In genomic region chr1:150295476-150295875, GRCh38 we compare ENCODE assay signal across 15 cellular contexts. TPM values are rescaled to one million over a fixed set of nuclear protein-coding genes. Genes with fewer than 3 reads are reported as not detected.
A peak's percentile ranks its signal among the peaks of the same experiment; 100 is the strongest.
DNase-seq lines count a peak whose midpoint lies in the region; ATAC-seq lines count a peak whose summit lies in the region.
"Had no signal": no experiment of that assay in that cellular context is flagged by ENCODE, and none has a peak within 500 bp of the region (broad histone marks: within the 10 kb centered on the region; RNA-seq: fewer than 3 reads in every experiment).

No MANE protein-coding gene starts in this region.

- H3K36me3 Mint-ChIP-seq in activated naive CD8-positive, alpha-beta T cell, result peaks cover 8% of the 10 kb centered on the region
- H3K36me3 Mint-ChIP-seq in natural killer cell treated with Interleukin-12 subunit alpha and Interleukin-12 subunit beta and Interleukin-15 and Interleukin-18, amount 100 ng/mL, for 72 hours, result peaks cover 14% of the 10 kb centered on the region

- H3K27ac ChIP-seq in HUES64 (ENCODE audit: low read depth, low read length), result no peak overlapping the region
- H3K27ac ChIP-seq: 22Rv1, HL-60, left lung, thyroid gland had no signal

- peaks cover 6% of the 10 kb centered on the region; the same call in 1 of the 2 replicates for H3K4me1 ChIP-seq in HUES64 (ENCODE audit: insufficient read depth, low read length)

- WGBS in HUES64, result over 99% methylated on average over 2 of the region's 2 CpGs

- H3K36me3 ChIP-seq in HUES64 (ENCODE audit: insufficient read depth, low read length), result peaks cover 49% of the 10 kb centered on the region

- H3K27me3 Mint-ChIP-seq in activated naive CD8-positive, alpha-beta T cell, result no peaks in the 10 kb centered on the region
- H3K27me3 Mint-ChIP-seq in natural killer cell treated with Interleukin-12 subunit alpha and Interleukin-12 subunit beta and Interleukin-15 and Interleukin-18, amount 100 ng/mL, for 72 hours, result peaks cover 0 to under 1% of the 10 kb centered on the region in 2 donors

- H3K9me3 ChIP-seq in HUES64 (ENCODE audit: insufficient read depth, low read depth, low read length), result no peaks in the 10 kb centered on the region
- H3K9me3 ChIP-seq: left lung, thyroid gland had no signal

- no peak for ATAC-seq in natural killer cell treated with Interleukin-12 subunit alpha and Interleukin-12 subunit beta and Interleukin-15 and Interleukin-18, amount 100 ng/mL, for 72 hours
- no peak for ATAC-seq in HG03378 (IDR thresholded peaks at IDR 0.05; ENCODE audit: unreplicated experiment)
- ATAC-seq: left lung had no signal

- H3K4me3 ChIP-seq in HUES64 (ENCODE audit: low read length), result peak overlapping the region; percentile 14; the same call in 1 of the 2 replicates
- H3K4me3 ChIP-seq: thyroid gland had no signal

- no peaks in the 10 kb centered on the region for H3K27me3 ChIP-seq in HUES64 (ENCODE audit: insufficient read depth, low read length)
- H3K27me3 ChIP-seq: left lung, thyroid gland had no signal

- no peaks in the 10 kb centered on the region for H3K9me3 Mint-ChIP-seq in activated naive CD8-positive, alpha-beta T cell (ENCODE audit: low read depth)
- no peaks in the 10 kb centered on the region for H3K9me3 Mint-ChIP-seq in natural killer cell treated with Interleukin-12 subunit alpha and Interleukin-12 subunit beta and Interleukin-15 and Interleukin-18, amount 100 ng/mL, for 72 hours

- H3K4me3 Mint-ChIP-seq in activated naive CD8-positive, alpha-beta T cell, result peak overlapping the region; percentile 75
- H3K4me3 Mint-ChIP-seq in natural killer cell treated with Interleukin-12 subunit alpha and Interleukin-12 subunit beta and Interleukin-15 and Interleukin-18, amount 100 ng/mL, for 72 hours, result peak overlapping the region; percentile 34

- H3K4me1 Mint-ChIP-seq in activated naive CD8-positive, alpha-beta T cell (ENCODE audit: low read depth), result peaks cover 38% of the 10 kb centered on the region
- H3K4me1 Mint-ChIP-seq in natural killer cell treated with Interleukin-12 subunit alpha and Interleukin-12 subunit beta and Interleukin-15 and Interleukin-18, amount 100 ng/mL, for 72 hours (ENCODE audit: low read depth in 2 of 2), result peaks cover 20 to 24% of the 10 kb centered on the region in 2 donors

- peak; percentile 7 for DNase-seq in DMS53 (lab: John Stamatoyannopoulos, UW)
- no peak for DNase-seq in DMS53 treated with DMSO at 0.1 percent for 48 hours (lab: John Stamatoyannopoulos, UW; ENCODE audit: unreplicated experiment)
- no peak for DNase-seq in natural killer cell treated with Interleukin-12 subunit alpha and Interleukin-12 subunit beta and Interleukin-15 and Interleukin-18, amount 100 ng/mL, for 72 hours (ENCODE audit: low spot score)
- no peak for DNase-seq in kidney tubule cell (ENCODE audit: low spot score)
- no peak for DNase-seq in HuH-7.5 (ENCODE audit: low spot score)
- DNase-seq: left lung, NCI-H1105, NCI-H446, T1000 had no signal

- H3K27ac Mint-ChIP-seq in activated naive CD8-positive, alpha-beta T cell, result peak overlapping the region; percentile 81
- H3K27ac Mint-ChIP-seq in natural killer cell treated with Interleukin-12 subunit alpha and Interleukin-12 subunit beta and Interleukin-15 and Interleukin-18, amount 100 ng/mL, for 72 hours, result peak overlapping the region; percentile 1 to 9

- H3K9ac ChIP-seq in HUES64 (ENCODE audit: low read depth, low read length), result no peak overlapping the region

RNA-seq across cellular contexts. Expression of gene MRPS21, which starts 1.8 kb away (rescaled TPM):
- polyA plus RNA-seq in HUES64 (2013, experiment 1 of 2), result 91.5 TPM
- polyA plus RNA-seq in HUES64 (2013, experiment 2 of 2), result 87.9 TPM
- total RNA-seq in natural killer cell treated with Interleukin-12 subunit alpha and Interleukin-12 subunit beta and Interleukin-15 and Interleukin-18, amount 100 ng/mL, for 72 hours, result 10 to 100 TPM; 56.5 to 63.0 TPM

RNA-seq across cellular contexts. Expression of gene CIART, which starts 13.1 kb away (rescaled TPM):
- polyA plus RNA-seq in HUES64 (2013, experiment 1 of 2), result 7.2 TPM
- polyA plus RNA-seq in HUES64 (2013, experiment 2 of 2), result 8.2 TPM
- 10 to 100 TPM in 1 of 2 donors, 1 to 10 TPM in 1; 2.4 to 10.2 TPM for total RNA-seq in natural killer cell treated with Interleukin-12 subunit alpha and Interleukin-12 subunit beta and Interleukin-15 and Interleukin-18, amount 100 ng/mL, for 72 hours

RNA-seq across cellular contexts. Expression of gene C1orf54, which starts 22.9 kb away (rescaled TPM):
- polyA plus RNA-seq in HUES64 (2013, experiment 1 of 2), result 15.6 TPM
- 21.0 TPM for polyA plus RNA-seq in HUES64 (2013, experiment 2 of 2)
- under 1 TPM; 0.45 to 0.59 TPM for total RNA-seq in natural killer cell treated with Interleukin-12 subunit alpha and Interleukin-12 subunit beta and Interleukin-15 and Interleukin-18, amount 100 ng/mL, for 72 hours

RNA-seq across cellular contexts. Expression of gene PRPF3, which starts 25.9 kb away (rescaled TPM):
- 40.8 TPM for polyA plus RNA-seq in HUES64 (2013, experiment 1 of 2)
- polyA plus RNA-seq in HUES64 (2013, experiment 2 of 2), result 39.5 TPM
- 100 to 1,000 TPM; 136 to 154 TPM for total RNA-seq in natural killer cell treated with Interleukin-12 subunit alpha and Interleukin-12 subunit beta and Interleukin-15 and Interleukin-18, amount 100 ng/mL, for 72 hours

RNA-seq across cellular contexts. Expression of gene APH1A, which starts 26.7 kb away (rescaled TPM):
- polyA plus RNA-seq in HUES64 (2013, experiment 1 of 2), result 78.7 TPM
- polyA plus RNA-seq in HUES64 (2013, experiment 2 of 2), result 81.8 TPM
- total RNA-seq in natural killer cell treated with Interleukin-12 subunit alpha and Interleukin-12 subunit beta and Interleukin-15 and Interleukin-18, amount 100 ng/mL, for 72 hours, result 100 to 1,000 TPM; 115 to 140 TPM
